In the genomic region with DNA sequence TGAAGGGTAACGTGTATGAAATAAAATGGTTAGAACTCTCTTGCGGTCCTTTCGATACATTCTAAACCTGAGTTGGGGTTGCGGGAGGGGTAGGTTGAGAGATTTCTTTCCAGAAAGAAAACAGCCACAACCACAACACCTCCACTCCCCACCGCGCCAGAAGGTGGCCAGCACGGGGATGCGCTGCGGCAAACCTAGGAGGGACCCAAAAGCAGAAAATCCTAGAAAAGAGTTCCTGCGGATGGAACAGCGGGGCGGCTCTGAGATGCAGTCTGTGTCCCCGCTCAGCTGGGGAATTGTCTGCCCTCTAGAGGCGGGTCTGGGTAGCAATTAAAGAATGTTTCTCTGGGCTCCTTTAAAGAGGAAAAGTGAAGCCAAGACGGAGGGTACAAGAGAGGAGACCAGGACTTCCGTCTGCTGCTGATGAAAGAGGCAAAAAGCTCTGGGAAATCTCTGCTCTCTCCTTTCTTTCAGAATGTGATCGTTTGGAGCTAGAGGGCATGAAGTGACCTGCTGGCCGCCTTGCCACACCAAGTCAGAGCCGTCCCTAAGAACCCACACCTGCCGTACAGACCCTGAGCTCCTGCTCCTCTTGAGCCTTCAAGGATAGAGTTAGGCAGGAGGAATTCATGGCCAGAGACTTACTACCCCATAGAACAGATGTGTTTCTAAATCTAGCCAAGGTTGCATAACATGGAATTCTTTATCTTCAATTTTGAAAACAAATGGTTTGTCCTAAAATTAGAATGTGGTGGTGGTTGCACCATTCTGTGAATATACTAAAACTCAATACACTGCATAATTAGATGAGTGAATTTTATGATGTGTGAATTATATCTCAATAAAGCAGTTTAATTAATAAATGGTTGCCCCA, we compare ENCODE assay signal across 8 cellular contexts. TPM values are rescaled to one million over a fixed set of nuclear protein-coding genes. Genes with fewer than 3 reads are reported as not detected.
DNase-seq lines count a peak whose midpoint lies in the region; ATAC-seq, FAIRE-seq and TF ChIP-seq lines count a peak whose summit lies in the region.

No MANE protein-coding gene starts in this region.

- H3K9me3 Mint-ChIP-seq in activated CD8-positive, alpha-beta T cell treated with anti-CD3 and anti-CD28 coated beads, Interleukin-2, amount 10 ng/mL, durations not matched to agents 7 days and 5 days (ENCODE audit: insufficient read depth), result no peaks in the 10 kb centered on the region

- peaks cover 5% of the 10 kb centered on the region for H3K27me3 Mint-ChIP-seq in activated CD8-positive, alpha-beta T cell treated with anti-CD3 and anti-CD28 coated beads, Interleukin-2, amount 10 ng/mL, durations not matched to agents 7 days and 5 days (ENCODE audit: low read depth)

- CTCF ChIA-PET in A549 (lab: Yijun Ruan, JAX), result interaction anchor here (0.5 to 5.2 kb wide), 36 partner anchors 8 to 1303 kb away, joined by 3 to 67 read pairs (median 4); a partner anchor contains a TSS
- CTCF ChIA-PET in activated CD8-positive, alpha-beta T cell treated with anti-CD3 and anti-CD28 coated beads, Interleukin-2, amount 10 ng/mL, durations not matched to agents 7 days and 5 days (lab: Charles Lee), result interaction anchor here (0.7 to 7.3 kb wide), 31 partner anchors 8 to 234 kb away, joined by 3 to 44 read pairs (median 4); a partner anchor contains a TSS

- TF ChIP-seq RAD21 in A549 (conservative IDR thresholded peaks at IDR 0.05 in 1 of 2, IDR thresholded peaks at IDR 0.05 in 1 of 2), result peak; percentile 71 to 73

- peak overlapping the region; percentile 21 to 63; a peak in 2 of 6 replicates for H3K27ac ChIP-seq in A549

- 0 out of 3 replicates have a peak overlapping the region, but pooled peaks have one; percentile 24 for H3K4me3 ChIP-seq in A549
- H3K4me3 ChIP-seq in epithelial cell of proximal tubule (ENCODE audit: low read depth, low read length), result peak overlapping the region; percentile 14

- H3K4me3 Mint-ChIP-seq in activated CD8-positive, alpha-beta T cell treated with anti-CD3 and anti-CD28 coated beads, Interleukin-2, amount 10 ng/mL, durations not matched to agents 7 days and 5 days, result peak overlapping the region; percentile 64

- 0 out of 3 replicates have a peak, but pooled peaks cover 5% of the 10 kb centered on the region for H3K4me1 ChIP-seq in A549

- no peak for TF ChIP-seq EP300 in A549 (IDR thresholded peaks at IDR 0.05)

- peaks cover 20% of the 10 kb centered on the region for H3K36me3 Mint-ChIP-seq in activated CD8-positive, alpha-beta T cell treated with anti-CD3 and anti-CD28 coated beads, Interleukin-2, amount 10 ng/mL, durations not matched to agents 7 days and 5 days (ENCODE audit: low read depth)

- TF ChIP-seq CTCF in A549 (IDR thresholded peaks at IDR 0.05) (peak; percentile 82), epithelial cell of proximal tubule (conservative IDR thresholded peaks at IDR 0.05; ENCODE audit: low read depth, low read length) (peak; percentile 87)

- peak; percentile 62 to 66 for DNase-seq in A549 (ENCODE audit: low read depth in 1 of 2, low spot score in 1 of 2)
- DNase-seq in NCI-H748 treated with DMSO at 0.1 percent for 48 hours (lab: John Stamatoyannopoulos, UW), result peak; percentile 26
- peak; percentile 77 for DNase-seq in activated CD8-positive, alpha-beta T cell treated with anti-CD3 and anti-CD28 coated beads, Interleukin-2, amount 10 ng/mL, durations not matched to agents 7 days and 5 days
- DNase-seq in epithelial cell of proximal tubule (ENCODE audit: low read depth), result no peak
- peak; percentile 31 for DNase-seq in myocyte (ENCODE audit: low read depth)
- DNase-seq in stimulated activated naive CD4-positive, alpha-beta T cell (lab: John Stamatoyannopoulos, UW), result peak; percentile 30 to 83 (median 45)

- WGBS in A549 (ENCODE audit: missing lambda C conversion rate), result 31% methylated on average over 20 of the region's 20 CpGs

- H3K4me2 ChIP-seq in A549, result peak overlapping the region; percentile 75

- peaks cover 26% of the 10 kb centered on the region for H3K4me1 Mint-ChIP-seq in activated CD8-positive, alpha-beta T cell treated with anti-CD3 and anti-CD28 coated beads, Interleukin-2, amount 10 ng/mL, durations not matched to agents 7 days and 5 days (ENCODE audit: low read depth)

- no peak for FAIRE-seq in A549 (lab: Jason Lieb, UNC)

- no peaks in the 10 kb centered on the region for H3K9me3 ChIP-seq in A549

- ATAC-seq in A549 (peak; percentile 92 to 95), GM18498 (IDR thresholded peaks at IDR 0.05; ENCODE audit: unreplicated experiment) (peak; percentile 81), HG03095 (IDR thresholded peaks at IDR 0.05; ENCODE audit: unreplicated experiment) (peak; percentile 64)
- ATAC-seq in activated CD8-positive, alpha-beta T cell treated with anti-CD3 and anti-CD28 coated beads, Interleukin-2, amount 10 ng/mL, durations not matched to agents 7 days and 5 days, result peak; percentile 92

- no peak for TF ChIP-seq POLR2A in A549 (IDR thresholded peaks at IDR 0.05; ENCODE audit: low read length)

- POLR2A ChIA-PET in A549 (lab: Yijun Ruan, JAX), result no interaction called here
- POLR2A ChIA-PET in activated CD8-positive, alpha-beta T cell treated with anti-CD3 and anti-CD28 coated beads, Interleukin-2, amount 10 ng/mL, durations not matched to agents 7 days and 5 days (lab: Charles Lee), result interaction anchor here (0.8 kb wide), 1 partner anchor 119 kb away, joined by 3 read pairs; no protein-coding TSS in a partner anchor

- no peak overlapping the region for H3K27ac Mint-ChIP-seq in activated CD8-positive, alpha-beta T cell treated with anti-CD3 and anti-CD28 coated beads, Interleukin-2, amount 10 ng/mL, durations not matched to agents 7 days and 5 days

TF ChIP-seq in A549, 52 proteins besides CTCF, POLR2A, EP300 and RAD21:
- TF ChIP-seq NR3C1 (IDR thresholded peaks at IDR 0.05), result no peak
- TF ChIP-seq, protein P1, sequence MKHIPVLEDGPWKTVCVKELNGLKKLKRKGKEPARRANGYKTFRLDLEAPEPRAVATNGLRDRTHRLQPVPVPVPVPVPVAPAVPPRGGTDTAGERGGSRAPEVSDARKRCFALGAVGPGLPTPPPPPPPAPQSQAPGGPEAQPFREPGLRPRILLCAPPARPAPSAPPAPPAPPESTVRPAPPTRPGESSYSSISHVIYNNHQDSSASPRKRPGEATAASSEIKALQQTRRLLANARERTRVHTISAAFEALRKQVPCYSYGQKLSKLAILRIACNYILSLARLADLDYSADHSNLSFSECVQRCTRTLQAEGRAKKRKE (CRISPR knock-in tag; IDR thresholded peaks at IDR 0.05; ENCODE audit: low read depth), result no peak
- TF ChIP-seq, protein P2, sequence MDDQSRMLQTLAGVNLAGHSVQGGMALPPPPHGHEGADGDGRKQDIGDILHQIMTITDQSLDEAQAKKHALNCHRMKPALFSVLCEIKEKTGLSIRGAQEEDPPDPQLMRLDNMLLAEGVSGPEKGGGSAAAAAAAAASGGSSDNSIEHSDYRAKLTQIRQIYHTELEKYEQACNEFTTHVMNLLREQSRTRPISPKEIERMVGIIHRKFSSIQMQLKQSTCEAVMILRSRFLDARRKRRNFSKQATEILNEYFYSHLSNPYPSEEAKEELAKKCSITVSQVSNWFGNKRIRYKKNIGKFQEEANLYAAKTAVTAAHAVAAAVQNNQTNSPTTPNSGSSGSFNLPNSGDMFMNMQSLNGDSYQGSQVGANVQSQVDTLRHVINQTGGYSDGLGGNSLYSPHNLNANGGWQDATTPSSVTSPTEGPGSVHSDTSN (IDR thresholded peaks at IDR 0.05), result peak; percentile 57; the same call in 1 of the 2 replicates
- no peak for TF ChIP-seq RARB (CRISPR knock-in tag; IDR thresholded peaks at IDR 0.05)
- peak; percentile 75 for TF ChIP-seq SMC3 (IDR thresholded peaks at IDR 0.05)
TF ChIP-seq in A549: peak in this region for 2.

RNA-seq across cellular contexts. Expression of a gene that starts 46.5 kb away (rescaled TPM):
- polyA plus RNA-seq in A549 (2011; rRNA removed), result 56.9 and 102 TPM in 2 replicates
- 63.2 and 78.6 TPM in 2 replicates for polyA plus RNA-seq in A549 (2012; cell fraction: cytosol; rRNA removed)
- 21.3 and 28.0 TPM in 2 replicates for polyA plus RNA-seq in A549 (2012; cell fraction: nucleus; rRNA removed)
- polyA plus RNA-seq in A549 (2017; fragmentation: RNase III; extraction: RNeasy Plus Mini Kit Qiagen cat#74134 plus additional on column Dnase treatment), result 133 to 134 TPM (median 133 TPM) in 3 replicates
- polyA minus RNA-seq in A549 (2011; rRNA and poly(A)+ RNA removed), result 7.8 and 7.9 TPM in 2 replicates
- 10 to 100 TPM; 39.2 to 40.0 TPM for total RNA-seq in activated CD8-positive, alpha-beta T cell treated with anti-CD3 and anti-CD28 coated beads, Interleukin-2, amount 10 ng/mL, durations not matched to agents 7 days and 5 days
- total RNA-seq in epithelial cell of proximal tubule, result 31.8 and 34.4 TPM in 2 replicates
- 33.2 and 40.9 TPM in 2 replicates for total RNA-seq in myocyte
- 32.4 TPM for polyA plus RNA-seq in myocyte (2012)
